10 cellular contexts compared by ENCODE assay signal in genomic region chr10:18140957-18141888, GRCh38. TPM values are rescaled to one million over a fixed set of nuclear protein-coding genes. Genes with fewer than 3 reads are reported as not detected.
A peak's percentile ranks its signal among the peaks of the same experiment; 100 is the strongest.
DNase-seq lines count a peak whose midpoint lies in the region; ATAC-seq, FAIRE-seq and TF ChIP-seq lines count a peak whose summit lies in the region.
"Had no signal": no experiment of that assay in that cellular context is flagged by ENCODE, and none has a peak within 500 bp of the region (broad histone marks: within the 10 kb centered on the region; RNA-seq: fewer than 3 reads in every experiment).

No MANE protein-coding gene starts in this region.

- H3K4me3 ChIP-seq in epithelial cell of esophagus (ENCODE audit: low read length), result peak overlapping the region; percentile 40

- peak overlapping the region; percentile 39 for H3K27ac Mint-ChIP-seq in mesothelial cell of epicardium
- H3K27ac Mint-ChIP-seq in activated T-helper 17 cell treated with anti-CD3 and anti-CD28 coated beads, Interleukin-2, amount 50 U/mL, for 72 hours, result no peak overlapping the region
- H3K27ac Mint-ChIP-seq: CD4-positive, CD25-positive, alpha-beta regulatory T cell had no signal

- H3K4me1 Mint-ChIP-seq in mesothelial cell of epicardium, result peaks cover 27% of the 10 kb centered on the region
- H3K4me1 Mint-ChIP-seq in activated T-helper 17 cell treated with anti-CD3 and anti-CD28 coated beads, Interleukin-2, amount 50 U/mL, for 72 hours, result no peaks in the 10 kb centered on the region

- ATAC-seq in HG03135 (IDR thresholded peaks at IDR 0.05; ENCODE audit: unreplicated experiment), result no peak
- no peak for ATAC-seq in activated T-helper 17 cell treated with anti-CD3 and anti-CD28 coated beads, Interleukin-2, amount 50 U/mL, for 72 hours (replicated peaks)

- no peak for TF ChIP-seq CTCF in epithelial cell of esophagus (IDR thresholded peaks at IDR 0.05; ENCODE audit: insufficient read depth, low read depth, low read length, missing control alignments)
- TF ChIP-seq CTCF in mesothelial cell of epicardium (IDR thresholded peaks at IDR 0.05; ENCODE audit: unreplicated experiment), result no peak

- H3K27me3 Mint-ChIP-seq in mesothelial cell of epicardium (ENCODE audit: low read depth), result peaks cover 47% of the 10 kb centered on the region
- H3K27me3 Mint-ChIP-seq in activated T-helper 17 cell treated with anti-CD3 and anti-CD28 coated beads, Interleukin-2, amount 50 U/mL, for 72 hours, result peaks cover 26% of the 10 kb centered on the region

- peak; percentile 32 for DNase-seq in NCI-H82 (lab: John Stamatoyannopoulos, UW)
- no peak for DNase-seq in NCI-H82 treated with DMSO at 0.1 percent for 48 hours (lab: John Stamatoyannopoulos, UW; ENCODE audit: unreplicated experiment)
- peak; percentile 25 for DNase-seq in epithelial cell of esophagus (ENCODE audit: low read depth)
- DNase-seq in mesothelial cell of epicardium (ENCODE audit: low spot score in 2 of 2, unreplicated experiment in 2 of 2), result no peak
- DNase-seq in urothelium cell line (ENCODE audit: low spot score), result peak; percentile 45
- no peak for DNase-seq in foreskin melanocyte

- no peak for FAIRE-seq in urothelium cell line (lab: Jason Lieb, UNC)

- H3K4me3 Mint-ChIP-seq in mesothelial cell of epicardium, result peak overlapping the region; percentile 74
- H3K4me3 Mint-ChIP-seq in activated T-helper 17 cell treated with anti-CD3 and anti-CD28 coated beads, Interleukin-2, amount 50 U/mL, for 72 hours, result no peak overlapping the region
- H3K4me3 Mint-ChIP-seq: CD4-positive, CD25-positive, alpha-beta regulatory T cell had no signal

- no peaks in the 10 kb centered on the region for H3K9me3 Mint-ChIP-seq in mesothelial cell of epicardium
- no peaks in the 10 kb centered on the region for H3K9me3 Mint-ChIP-seq in activated T-helper 17 cell treated with anti-CD3 and anti-CD28 coated beads, Interleukin-2, amount 50 U/mL, for 72 hours
- H3K9me3 Mint-ChIP-seq: CD4-positive, CD25-positive, alpha-beta regulatory T cell had no signal

- H3K36me3 Mint-ChIP-seq in mesothelial cell of epicardium, result no peaks in the 10 kb centered on the region
- H3K36me3 Mint-ChIP-seq in activated T-helper 17 cell treated with anti-CD3 and anti-CD28 coated beads, Interleukin-2, amount 50 U/mL, for 72 hours (ENCODE audit: low read depth), result no peaks in the 10 kb centered on the region
- H3K36me3 Mint-ChIP-seq: CD4-positive, CD25-positive, alpha-beta regulatory T cell had no signal

RNA-seq across cellular contexts. Expression of gene CACNB2, which starts 1.0 kb away (rescaled TPM):
- 10.0 to 13.1 TPM (median 13.0 TPM) in 3 replicates for total RNA-seq in mesothelial cell of epicardium
- total RNA-seq in activated T-helper 17 cell treated with anti-CD3 and anti-CD28 coated beads, Interleukin-2, amount 50 U/mL, for 72 hours, result not detected
- total RNA-seq: mononuclear cell had no signal

Comparison
In these comparisons a context has a peak if more than half of its experiments do, and no peak if none do; other contexts are left out.
1. DNase-seq: peak in NCI-H82 (single experiment), epithelial cell of esophagus (single experiment) and urothelium cell line (single experiment); none in NCI-H82 treated with DMSO at 0.1 percent for 48 hours (single experiment), mesothelial cell of epicardium (0 of 2) and foreskin melanocyte (single experiment).
2. RNA of gene CACNB2, which starts 1.0 kb away (total RNA-seq): 10.0 to 13.1 TPM in mesothelial cell of epicardium; not detected in activated T-helper 17 cell treated with anti-CD3 and anti-CD28 coated beads, Interleukin-2, amount 50 U/mL, for 72 hours; every median in the first group is over 10 times any median in the second.